In the genomic region with DNA sequence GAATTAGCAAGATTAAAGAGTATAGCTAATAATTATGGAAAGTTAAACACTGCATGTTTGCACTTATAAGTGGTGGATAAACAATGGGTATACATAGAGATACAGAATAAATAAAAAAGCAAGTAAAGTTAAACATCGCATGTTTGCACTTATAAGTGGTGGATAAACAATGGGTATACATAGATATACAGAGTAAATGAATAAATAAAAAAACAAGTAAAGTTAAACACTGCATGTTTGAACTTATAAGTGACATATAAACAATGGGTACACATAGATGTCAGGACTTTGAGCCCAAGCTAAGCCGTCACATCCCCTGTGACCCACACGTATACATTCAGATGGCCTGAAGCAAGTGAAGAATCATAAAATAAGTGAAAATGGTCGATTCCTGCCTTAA, we compare ENCODE assay signal across 19 cellular contexts.
"Had no signal": no experiment of that assay in that cellular context is flagged by ENCODE, and none has a peak within 500 bp of the region (broad histone marks: within the 10 kb centered on the region; RNA-seq: fewer than 3 reads in every experiment).

No MANE protein-coding gene starts in this region.

- H3K27me3 ChIP-seq: ascending aorta, colonic mucosa, foreskin keratinocyte, ovary, upper lobe of left lung had no signal

- H3K36me3 Mint-ChIP-seq: naive thymus-derived CD4-positive, alpha-beta T cell; stimulated activated memory B cell treated with anti-CD40 and anti-IgM and Interleukin-4, amounts not matched to agents 10 μg/mL and 1 μg/mL and 100 μg/mL, for 72 hours had no signal

- H3K27ac ChIP-seq: ascending aorta, colonic mucosa, foreskin keratinocyte, ovary, thoracic aorta, upper lobe of left lung had no signal

- ATAC-seq: activated T-cell treated with anti-CD3 and anti-CD28 coated beads, Interleukin-2, amount 50 U/mL, for 72 hours; foreskin keratinocyte; left ventricle myocardium superior; naive thymus-derived CD4-positive, alpha-beta T cell; sciatic nerve; stimulated activated memory B cell treated with anti-CD40 and anti-IgM and Interleukin-4, amounts not matched to agents 10 μg/mL and 1 μg/mL and 100 μg/mL, for 72 hours had no signal

- H3K4me3 Mint-ChIP-seq: activated T-cell treated with anti-CD3 and anti-CD28 coated beads, Interleukin-2, amount 50 U/mL, for 72 hours; central memory CD8-positive, alpha-beta T cell; naive thymus-derived CD4-positive, alpha-beta T cell; stimulated activated memory B cell treated with anti-CD40 and anti-IgM and Interleukin-4, amounts not matched to agents 10 μg/mL and 1 μg/mL and 100 μg/mL, for 72 hours had no signal

- H3K36me3 ChIP-seq: ascending aorta, colonic mucosa, ovary, thoracic aorta, upper lobe of left lung had no signal

- H3K4me3 ChIP-seq: ascending aorta, colonic mucosa, ovary, smooth muscle cell, thoracic aorta, upper lobe of left lung had no signal

- H3K4me1 Mint-ChIP-seq: central memory CD8-positive, alpha-beta T cell; naive thymus-derived CD4-positive, alpha-beta T cell; stimulated activated memory B cell treated with anti-CD40 and anti-IgM and Interleukin-4, amounts not matched to agents 10 μg/mL and 1 μg/mL and 100 μg/mL, for 72 hours had no signal

- H3K27me3 Mint-ChIP-seq: central memory CD8-positive, alpha-beta T cell; naive thymus-derived CD4-positive, alpha-beta T cell; stimulated activated memory B cell treated with anti-CD40 and anti-IgM and Interleukin-4, amounts not matched to agents 10 μg/mL and 1 μg/mL and 100 μg/mL, for 72 hours had no signal

- DNase-seq: activated CD4-positive, alpha-beta T cell treated with anti-CD3 and anti-CD28 coated beads, Interleukin-2, amount 50 U/mL, for 4 hours; activated effector memory CD4-positive, alpha-beta T cell treated with anti-CD3 and anti-CD28 coated beads, Interleukin-2, amount 50 U/mL, for 16 hours; activated naive CD4-positive, alpha-beta T cell treated with anti-CD3 and anti-CD28 coated beads, Interleukin-2, amount 50 U/mL, for 16 hours; activated T-cell treated with anti-CD3 and anti-CD28 coated beads, Interleukin-2, amount 50 U/mL, for 72 hours; colonic mucosa; foreskin keratinocyte; hippocampal formation; left ventricle myocardium superior; naive thymus-derived CD4-positive, alpha-beta T cell; ovary; stimulated activated CD4-positive, alpha-beta T cell treated with anti-CD3 and anti-CD28 coated beads, Interleukin-4, amount 100 ng/mL, for 4 hours; T-helper 9 cell; upper lobe of left lung had no signal

- H3K9me3 ChIP-seq: ascending aorta, colonic mucosa, ovary, thoracic aorta, upper lobe of left lung had no signal

- H3K4me1 ChIP-seq: ascending aorta, colonic mucosa, foreskin keratinocyte, upper lobe of left lung had no signal

- H3K27ac Mint-ChIP-seq: activated T-cell treated with anti-CD3 and anti-CD28 coated beads, Interleukin-2, amount 50 U/mL, for 72 hours; naive thymus-derived CD4-positive, alpha-beta T cell; stimulated activated memory B cell treated with anti-CD40 and anti-IgM and Interleukin-4, amounts not matched to agents 10 μg/mL and 1 μg/mL and 100 μg/mL, for 72 hours had no signal
